24 cellular contexts compared by ENCODE assay signal in the genomic region with DNA sequence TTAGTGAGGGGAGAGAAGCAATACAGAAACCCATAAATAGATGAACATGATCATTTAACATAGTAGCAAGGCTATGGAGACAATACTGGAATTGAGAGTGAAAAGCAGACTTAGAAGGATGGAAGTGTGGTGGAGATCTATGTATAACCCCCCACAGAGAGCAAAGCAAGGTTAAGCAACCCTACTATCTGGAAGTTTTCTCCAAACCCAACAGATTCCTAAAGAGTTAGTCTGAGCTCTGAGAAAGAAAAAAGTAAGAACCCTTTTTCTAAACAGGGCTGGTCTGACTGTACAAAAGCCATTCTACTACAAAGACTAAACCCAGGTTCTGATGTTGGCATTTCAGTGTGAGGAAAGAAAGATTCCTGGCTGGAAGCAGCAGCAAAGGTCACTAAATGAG.
DNase-seq lines count a peak whose midpoint lies in the region; ATAC-seq and TF ChIP-seq lines count a peak whose summit lies in the region.
"Had no signal": no experiment of that assay in that cellular context is flagged by ENCODE, and none has a peak within 500 bp of the region (broad histone marks: within the 10 kb centered on the region; RNA-seq: fewer than 3 reads in every experiment).

No MANE protein-coding gene starts in this region.

- H3K4me3 ChIP-seq in AG04449 (ENCODE audit: low read depth, low read length) (no peak overlapping the region), astrocyte of the spinal cord (ENCODE audit: low read depth, low read length) (no peak overlapping the region), body of pancreas (no peak overlapping the region), left ventricle myocardium inferior (no peak overlapping the region)
- H3K4me3 ChIP-seq: lung, neural progenitor cell had no signal

- TF ChIP-seq POLR2A in body of pancreas (IDR thresholded peaks at IDR 0.05) = no peak

- DNase-seq in AG04449 (ENCODE audit: low read depth, low spot score) = peak; percentile 60
- DNase-seq in HCEC 1CT = peak; percentile 62
- DNase-seq in astrocyte of the spinal cord (ENCODE audit: low read depth, low spot score) = peak; percentile 75
- peak; percentile 53 for DNase-seq in hepatic stellate cell (ENCODE audit: low spot score)
- no peak for DNase-seq in DMS53 treated with DMSO at 0.1 percent for 48 hours (lab: John Stamatoyannopoulos, UW; ENCODE audit: unreplicated experiment)
- DNase-seq in dedifferentiated amniotic fluid mesenchymal stem cell (ENCODE audit: extremely low spot score) = no peak
- no peak for DNase-seq in body of pancreas
- no peak for DNase-seq in left ventricle myocardium inferior
- DNase-seq: activated CD4-positive, alpha-beta T cell treated with anti-CD3 and anti-CD28 coated beads, Interleukin-2, amount 10 ng/mL, durations not matched to agents 24 days and 14 days; activated CD8-positive, alpha-beta memory T cell treated with anti-CD3 and anti-CD28 coated beads, Interleukin-2, amount 10 ng/mL, durations not matched to agents 7 days and 5 days; activated naive CD4-positive, alpha-beta T cell treated with anti-CD3 and anti-CD28 coated beads for 36 hours; activated T-cell treated with anti-CD3 and anti-CD28 coated beads, Interleukin-2, amount 50 U/mL, for 72 hours; anterior cingulate cortex; BE2C; cerebellar nuclear complex; kidney; NCI-H1105; NCI-H2029; NCI-H82; SK-N-SH; WERI-Rb-1 had no signal

- in situ Hi-C loops in astrocyte of the spinal cord (cut with HindIII; ENCODE audit: low sequenced_read_pairs) = no loop called here

- H3K4me1 ChIP-seq in body of pancreas (no peaks in the 10 kb centered on the region), left ventricle myocardium inferior (no peaks in the 10 kb centered on the region)
- H3K4me1 ChIP-seq: BE2C, neural progenitor cell had no signal

- H3K27me3 ChIP-seq in body of pancreas (no peaks in the 10 kb centered on the region), left ventricle myocardium inferior (ENCODE audit: low read depth) (peaks cover 14% of the 10 kb centered on the region)
- H3K27me3 ChIP-seq: BE2C, neural progenitor cell had no signal

- H3K36me3 ChIP-seq in body of pancreas (replicated peaks in 1 of 2; ENCODE audit: insufficient read depth in 1 of 2, low read depth in 2 of 2) (no peaks in the 10 kb centered on the region), left ventricle myocardium inferior (no peaks in the 10 kb centered on the region)
- H3K36me3 ChIP-seq: BE2C, neural progenitor cell, WERI-Rb-1 had no signal

- H3K27ac ChIP-seq in body of pancreas = no peak overlapping the region
- H3K27ac ChIP-seq in left ventricle myocardium inferior (replicated peaks) = no peak overlapping the region
- H3K27ac ChIP-seq: 22Rv1, neural progenitor cell, WERI-Rb-1 had no signal

- intact Hi-C loops in body of pancreas (cut with DNase I) = no loop called here
- intact Hi-C loops in left ventricle myocardium inferior (cut with micrococcal nuclease) = no loop called here

- CTCF ChIA-PET in AG04449 (lab: Yijun Ruan, JAX) = interaction anchor here (0.6 to 1.1 kb wide), 3 partner anchors 9 to 464 kb away, joined by 3 to 4 read pairs (median 3); no protein-coding TSS in a partner anchor

- no peak for ATAC-seq in body of pancreas
- ATAC-seq: activated CD8-positive, alpha-beta memory T cell treated with anti-CD3 and anti-CD28 coated beads, Interleukin-2, amount 10 ng/mL, durations not matched to agents 7 days and 5 days; activated T-cell treated with anti-CD3 and anti-CD28 coated beads, Interleukin-2, amount 50 U/mL, for 72 hours had no signal

- no peak for TF ChIP-seq CTCF in AG04449 (IDR thresholded peaks at IDR 0.05; ENCODE audit: insufficient read depth, low read length, missing control alignments)
- TF ChIP-seq CTCF in astrocyte of the spinal cord (IDR thresholded peaks at IDR 0.05; ENCODE audit: low read depth, low read length) = no peak
- TF ChIP-seq CTCF in body of pancreas (IDR thresholded peaks at IDR 0.05) = no peak
- no peak for TF ChIP-seq CTCF in left ventricle myocardium inferior (IDR thresholded peaks at IDR 0.05; ENCODE audit: borderline replicate concordance)

- H3K9me3 ChIP-seq in body of pancreas = no peaks in the 10 kb centered on the region
- no peaks in the 10 kb centered on the region for H3K9me3 ChIP-seq in left ventricle myocardium inferior (replicated peaks)
- H3K9me3 ChIP-seq: BE2C, SK-N-SH had no signal

- POLR2A ChIA-PET in AG04449 (lab: Yijun Ruan, JAX) = interaction anchor here (1.0 to 1.3 kb wide), 2 partner anchors 129 to 142 kb away, joined by 3 read pairs; no protein-coding TSS in a partner anchor

Comparison
In these comparisons a context has a peak if more than half of its experiments do, and no peak if none do; other contexts are left out.
1. DNase-seq: peak in AG04449 (single experiment), HCEC 1CT (single experiment), astrocyte of the spinal cord (single experiment) and hepatic stellate cell (single experiment); none in DMS53 treated with DMSO at 0.1 percent for 48 hours (single experiment), dedifferentiated amniotic fluid mesenchymal stem cell (single experiment), body of pancreas (0 of 4) and left ventricle myocardium inferior (single experiment).